8 cellular contexts compared by ENCODE assay signal in genomic region chr10:50623299-50624153, GRCh38. TPM values are rescaled to one million over a fixed set of nuclear protein-coding genes. Genes with fewer than 3 reads are reported as not detected.
DNase-seq lines count a peak whose midpoint lies in the region; ATAC-seq and TF ChIP-seq lines count a peak whose summit lies in the region.

TSS of gene SGMS1 (minus strand) at chr10:50623956. CDS start at chr10:50344114, 279,842 bp downstream.

- peaks cover 11% of the 10 kb centered on the region for H3K36me3 Mint-ChIP-seq in activated T-cell treated with anti-CD3 and anti-CD28 coated beads, Interleukin-2, amount 50 U/mL, for 24 hours (ENCODE audit: low read depth)

- H3K4me3 Mint-ChIP-seq in activated T-cell treated with anti-CD3 and anti-CD28 coated beads, Interleukin-2, amount 50 U/mL, for 24 hours, result peak within 1 kb of the TSS; percentile 81

- peak; percentile 34 for ATAC-seq in GM19328 (IDR thresholded peaks at IDR 0.05; ENCODE audit: unreplicated experiment)
- peak; percentile 34 for ATAC-seq in HG03460 (IDR thresholded peaks at IDR 0.05; ENCODE audit: unreplicated experiment)

- peak within 1 kb of the TSS; percentile 98 for H3K27ac Mint-ChIP-seq in activated T-cell treated with anti-CD3 and anti-CD28 coated beads, Interleukin-2, amount 50 U/mL, for 24 hours

- H3K36me3 ChIP-seq in OCI-LY3 (replicated peaks; ENCODE audit: low read depth, low read length), result no peaks in the 10 kb centered on the region

- peaks cover 9% of the 10 kb centered on the region for H4K20me1 ChIP-seq in OCI-LY3 (ENCODE audit: insufficient read depth, low read length)

- peaks cover 55% of the 10 kb centered on the region for H3K79me2 ChIP-seq in OCI-LY3 (ENCODE audit: low read length)

- H3K4me1 ChIP-seq in OCI-LY3 (ENCODE audit: low read length), result peaks cover 13% of the 10 kb centered on the region

- peak within 1 kb of the TSS; percentile 78 for H2AFZ ChIP-seq in OCI-LY3 (ENCODE audit: low read depth, low read length)

- no peak; the same call in 1 of the 2 replicates for TF ChIP-seq CTCF in C4-2B (conservative IDR thresholded peaks at IDR 0.05)
- TF ChIP-seq CTCF in OCI-LY3 (IDR thresholded peaks at IDR 0.05; ENCODE audit: low read depth, low read length), result no peak
- TF ChIP-seq CTCF in epithelial cell of proximal tubule (conservative IDR thresholded peaks at IDR 0.05; ENCODE audit: low read depth, low read length), result no peak

- H3K4me1 Mint-ChIP-seq in activated T-cell treated with anti-CD3 and anti-CD28 coated beads, Interleukin-2, amount 50 U/mL, for 24 hours (ENCODE audit: low read depth), result peaks cover 52% of the 10 kb centered on the region

- H3K27ac ChIP-seq in C4-2B (peak within 1 kb of the TSS; percentile 95), OCI-LY3 (ENCODE audit: low read length) (peak within 1 kb of the TSS; percentile 92)

- H3K9me3 ChIP-seq in OCI-LY3 (ENCODE audit: insufficient read depth, low read length), result no peaks in the 10 kb centered on the region

- H3K27me3 Mint-ChIP-seq in activated T-cell treated with anti-CD3 and anti-CD28 coated beads, Interleukin-2, amount 50 U/mL, for 24 hours, result no peaks in the 10 kb centered on the region

- peak within 1 kb of the TSS; percentile 97 for H3K4me2 ChIP-seq in OCI-LY3 (ENCODE audit: low read length)

- H3K9ac ChIP-seq in OCI-LY3 (ENCODE audit: low read length), result peak within 1 kb of the TSS; percentile 93

- peak within 1 kb of the TSS; percentile 96 for H3K4me3 ChIP-seq in OCI-LY3 (ENCODE audit: low read length)
- peak within 1 kb of the TSS; percentile 87 for H3K4me3 ChIP-seq in epithelial cell of proximal tubule (ENCODE audit: low read depth, low read length)

- no peaks in the 10 kb centered on the region for H3K27me3 ChIP-seq in OCI-LY3 (ENCODE audit: low read depth, low read length)

- no peaks in the 10 kb centered on the region for H3K9me3 Mint-ChIP-seq in activated T-cell treated with anti-CD3 and anti-CD28 coated beads, Interleukin-2, amount 50 U/mL, for 24 hours

- DNase-seq in activated T-cell treated with anti-CD3 and anti-CD28 coated beads, Interleukin-2, amount 50 U/mL, for 24 hours, result peak; percentile 88
- DNase-seq in epithelial cell of proximal tubule (ENCODE audit: low read depth), result no peak
- peak; percentile 87 for DNase-seq in mucosa of gallbladder (ENCODE audit: low spot score)
- DNase-seq in stimulated activated CD8-positive, alpha-beta memory T cell treated with anti-CD3 and anti-CD28 coated beads, Interleukin-4, amount 100 ng/mL, for 4 hours (ENCODE audit: low read depth in 2 of 2, low spot score in 1 of 2), result peak; percentile 56 to 70

RNA-seq across cellular contexts. Expression of gene SGMS1, which starts in this region (rescaled TPM):
- 25.2 and 40.2 TPM in 2 replicates for total RNA-seq in epithelial cell of proximal tubule
- 36.9 TPM for total RNA-seq in mucosa of gallbladder
